ENCODE assay signal across 20 cellular contexts in genomic region chr10:127034224-127034623, GRCh38.
"Had no signal": no experiment of that assay in that cellular context is flagged by ENCODE, and none has a peak within 500 bp of the region (broad histone marks: within the 10 kb centered on the region; RNA-seq: fewer than 3 reads in every experiment).

No MANE protein-coding gene starts in this region.

- H3K27me3 Mint-ChIP-seq: activated CD4-positive, alpha-beta memory T cell treated with anti-CD3 and anti-CD28 coated beads, Interleukin-2, amount 10 ng/mL, durations not matched to agents 7 days and 5 days; activated CD8-positive, alpha-beta memory T cell treated with anti-CD3 and anti-CD28 coated beads, Interleukin-2, amount 10 ng/mL, durations not matched to agents 7 days and 5 days; activated naive CD8-positive, alpha-beta T cell treated with anti-CD3 and anti-CD28 coated beads for 36 hours; central memory CD8-positive, alpha-beta T cell had no signal

- H3K9ac ChIP-seq: parathyroid adenoma had no signal

- ATAC-seq: activated CD8-positive, alpha-beta memory T cell treated with anti-CD3 and anti-CD28 coated beads, Interleukin-2, amount 10 ng/mL, durations not matched to agents 7 days and 5 days; gastrocnemius medialis; naive thymus-derived CD4-positive, alpha-beta T cell; stimulated activated effector memory CD8-positive, alpha-beta T cell treated with anti-CD3 and anti-CD28 coated beads, Interleukin-12 subunit alpha, Interleukin-12 subunit beta, amount 100 ng/mL, for 72 hours had no signal

- H3K27ac ChIP-seq: coronary artery, gastrocnemius medialis, neutrophil, parathyroid adenoma, sigmoid colon, thoracic aorta, upper lobe of left lung had no signal

- H3K27me3 ChIP-seq: gastrocnemius medialis, neutrophil, sigmoid colon, upper lobe of left lung had no signal

- H3K9me3 ChIP-seq: gastrocnemius medialis, neutrophil, sigmoid colon, thoracic aorta, upper lobe of left lung had no signal

- H3K4me1 Mint-ChIP-seq: activated CD4-positive, alpha-beta memory T cell treated with anti-CD3 and anti-CD28 coated beads, Interleukin-2, amount 10 ng/mL, durations not matched to agents 7 days and 5 days; activated CD8-positive, alpha-beta memory T cell treated with anti-CD3 and anti-CD28 coated beads, Interleukin-2, amount 10 ng/mL, durations not matched to agents 7 days and 5 days; activated naive CD8-positive, alpha-beta T cell treated with anti-CD3 and anti-CD28 coated beads for 36 hours; central memory CD8-positive, alpha-beta T cell; naive thymus-derived CD4-positive, alpha-beta T cell; stimulated activated effector memory CD8-positive, alpha-beta T cell treated with anti-CD3 and anti-CD28 coated beads, Interleukin-12 subunit alpha, Interleukin-12 subunit beta, amount 100 ng/mL, for 72 hours had no signal

- H2AFZ ChIP-seq: parathyroid adenoma had no signal

- H3K36me3 ChIP-seq: gastrocnemius medialis, neutrophil had no signal

- H3K27ac Mint-ChIP-seq: activated CD4-positive, alpha-beta memory T cell treated with anti-CD3 and anti-CD28 coated beads, Interleukin-2, amount 10 ng/mL, durations not matched to agents 7 days and 5 days; activated CD8-positive, alpha-beta memory T cell treated with anti-CD3 and anti-CD28 coated beads, Interleukin-2, amount 10 ng/mL, durations not matched to agents 7 days and 5 days; activated naive CD8-positive, alpha-beta T cell treated with anti-CD3 and anti-CD28 coated beads for 36 hours; immature natural killer cell; naive thymus-derived CD4-positive, alpha-beta T cell; stimulated activated effector memory CD8-positive, alpha-beta T cell treated with anti-CD3 and anti-CD28 coated beads, Interleukin-12 subunit alpha, Interleukin-12 subunit beta, amount 100 ng/mL, for 72 hours; T-helper 2 cell treated with Interferon-gamma antibody and Interleukin-4, amounts not matched to agents 5 μg/mL and 100 μg/mL, for 36 hours had no signal

- H3K4me1 ChIP-seq: gastrocnemius medialis, parathyroid adenoma, sigmoid colon, upper lobe of left lung had no signal

- H3K36me3 Mint-ChIP-seq: activated CD8-positive, alpha-beta memory T cell treated with anti-CD3 and anti-CD28 coated beads, Interleukin-2, amount 10 ng/mL, durations not matched to agents 7 days and 5 days; activated naive CD8-positive, alpha-beta T cell treated with anti-CD3 and anti-CD28 coated beads for 36 hours; naive thymus-derived CD4-positive, alpha-beta T cell; stimulated activated effector memory CD8-positive, alpha-beta T cell treated with anti-CD3 and anti-CD28 coated beads, Interleukin-12 subunit alpha, Interleukin-12 subunit beta, amount 100 ng/mL, for 72 hours had no signal

- H3K4me3 ChIP-seq: coronary artery, gastrocnemius medialis, sigmoid colon, thoracic aorta, upper lobe of left lung had no signal

- H3K4me3 Mint-ChIP-seq: activated CD4-positive, alpha-beta memory T cell treated with anti-CD3 and anti-CD28 coated beads, Interleukin-2, amount 10 ng/mL, durations not matched to agents 7 days and 5 days; activated CD8-positive, alpha-beta memory T cell treated with anti-CD3 and anti-CD28 coated beads, Interleukin-2, amount 10 ng/mL, durations not matched to agents 7 days and 5 days; activated naive CD8-positive, alpha-beta T cell treated with anti-CD3 and anti-CD28 coated beads for 36 hours; central memory CD8-positive, alpha-beta T cell; immature natural killer cell; naive thymus-derived CD4-positive, alpha-beta T cell; stimulated activated effector memory CD8-positive, alpha-beta T cell treated with anti-CD3 and anti-CD28 coated beads, Interleukin-12 subunit alpha, Interleukin-12 subunit beta, amount 100 ng/mL, for 72 hours; T-helper 2 cell treated with Interferon-gamma antibody and Interleukin-4, amounts not matched to agents 5 μg/mL and 100 μg/mL, for 36 hours had no signal

- DNase-seq: activated CD4-positive, alpha-beta memory T cell treated with anti-CD3 and anti-CD28 coated beads, Interleukin-2, amount 10 ng/mL, durations not matched to agents 7 days and 5 days; activated CD4-positive, alpha-beta T cell treated with anti-CD3 and anti-CD28 coated beads for 48 hours; activated CD4-positive, CD25-positive, alpha-beta regulatory T cell; activated CD8-positive, alpha-beta memory T cell treated with anti-CD3 and anti-CD28 coated beads, Interleukin-2, amount 10 ng/mL, durations not matched to agents 7 days and 5 days; activated naive CD4-positive, alpha-beta T cell; activated naive CD8-positive, alpha-beta T cell treated with anti-CD3 and anti-CD28 coated beads for 36 hours; amniotic stem cell; gastrocnemius medialis; immature natural killer cell; naive thymus-derived CD4-positive, alpha-beta T cell; sigmoid colon; stimulated activated CD4-positive, alpha-beta T cell treated with anti-CD3 and anti-CD28 coated beads, Interleukin-4, amount 100 ng/mL, for 24 hours; upper lobe of left lung had no signal

- H3K79me2 ChIP-seq: parathyroid adenoma had no signal

- H3K9me3 Mint-ChIP-seq: activated naive CD8-positive, alpha-beta T cell treated with anti-CD3 and anti-CD28 coated beads for 36 hours; stimulated activated effector memory CD8-positive, alpha-beta T cell treated with anti-CD3 and anti-CD28 coated beads, Interleukin-12 subunit alpha, Interleukin-12 subunit beta, amount 100 ng/mL, for 72 hours; T-helper 2 cell treated with Interferon-gamma antibody and Interleukin-4, amounts not matched to agents 5 μg/mL and 100 μg/mL, for 36 hours had no signal
